1 cellular context compared by ENCODE assay signal in genomic region chr2:162327134-162327769, GRCh38.
TF ChIP-seq lines count a peak whose summit lies in the region.

No MANE protein-coding gene starts in this region.

TF ChIP-seq in HEK293, 187 proteins besides CTCF, POLR2A, EP300 and RAD21 (continued from another document):
- TF ChIP-seq PRDM2 (tag by site-specific recombination; IDR thresholded peaks at IDR 0.05; ENCODE audit: borderline replicate concordance) (no peak), ZNF19 (tag by site-specific recombination; IDR thresholded peaks at IDR 0.05; ENCODE audit: low read depth) (no peak), ZFP37 (tag by site-specific recombination; IDR thresholded peaks at IDR 0.05) (no peak), ZNF692 (tag by site-specific recombination; IDR thresholded peaks at IDR 0.05) (no peak), KLF1 (tag by site-specific recombination; IDR thresholded peaks at IDR 0.05) (no peak), ZNF514 (tag by site-specific recombination; IDR thresholded peaks at IDR 0.05) (no peak), ZSCAN16 (tag by site-specific recombination; IDR thresholded peaks at IDR 0.05) (no peak), FEZF1 (tag by site-specific recombination; IDR thresholded peaks at IDR 0.05) (no peak)
